ENCODE assay signal across 1 cellular context in the genomic region with DNA sequence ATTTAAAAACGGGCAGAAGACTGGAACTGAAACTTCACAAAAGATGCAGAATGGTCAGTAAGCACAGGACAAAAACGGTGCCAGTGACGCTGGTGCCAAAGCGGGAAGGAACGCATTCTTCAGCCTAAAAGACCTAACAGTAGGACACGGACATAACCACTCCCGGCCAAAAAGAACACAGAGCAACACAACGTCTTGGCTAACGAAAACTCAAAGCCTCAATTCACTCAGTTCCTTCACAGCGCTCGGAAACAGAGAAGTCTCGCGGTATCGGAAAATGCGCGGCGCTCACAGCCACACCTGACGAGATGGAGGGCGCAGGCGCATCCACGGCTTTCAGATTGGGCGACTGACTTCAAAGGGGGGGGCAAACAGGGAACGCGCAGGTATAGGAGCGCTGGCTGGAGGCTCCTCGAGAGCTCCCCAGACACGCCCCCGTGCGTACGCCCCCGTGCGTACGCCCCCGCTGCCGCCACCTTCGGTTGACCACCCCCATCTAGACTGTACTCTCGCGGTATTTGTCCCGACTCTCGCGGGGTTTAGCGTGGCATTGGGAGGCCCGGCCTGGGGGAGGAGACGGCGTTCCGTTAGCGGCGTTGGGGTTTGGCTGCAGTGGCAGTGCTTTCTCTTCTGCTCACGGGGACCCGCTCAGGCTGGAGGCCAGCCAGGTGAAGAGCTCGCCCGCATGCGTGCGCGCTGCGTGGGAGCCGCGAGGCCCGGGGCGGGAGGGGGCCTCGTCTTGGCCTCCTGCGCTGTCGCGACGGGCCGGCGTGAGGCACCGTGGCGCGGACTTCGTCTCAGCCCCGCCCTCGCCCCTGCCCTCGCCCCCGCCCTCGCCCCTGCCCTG.
TF ChIP-seq lines count a peak whose summit lies in the region.

A gene (plus strand): TSS at position 576 of the 847 bp plus-strand sequence. CDS start 321 bp downstream, outside the sequence.

TF ChIP-seq in HEK293, 187 proteins besides CTCF, POLR2A, EP300 and RAD21 (continued from another document and continues in another):
- TF ChIP-seq, protein P1, sequence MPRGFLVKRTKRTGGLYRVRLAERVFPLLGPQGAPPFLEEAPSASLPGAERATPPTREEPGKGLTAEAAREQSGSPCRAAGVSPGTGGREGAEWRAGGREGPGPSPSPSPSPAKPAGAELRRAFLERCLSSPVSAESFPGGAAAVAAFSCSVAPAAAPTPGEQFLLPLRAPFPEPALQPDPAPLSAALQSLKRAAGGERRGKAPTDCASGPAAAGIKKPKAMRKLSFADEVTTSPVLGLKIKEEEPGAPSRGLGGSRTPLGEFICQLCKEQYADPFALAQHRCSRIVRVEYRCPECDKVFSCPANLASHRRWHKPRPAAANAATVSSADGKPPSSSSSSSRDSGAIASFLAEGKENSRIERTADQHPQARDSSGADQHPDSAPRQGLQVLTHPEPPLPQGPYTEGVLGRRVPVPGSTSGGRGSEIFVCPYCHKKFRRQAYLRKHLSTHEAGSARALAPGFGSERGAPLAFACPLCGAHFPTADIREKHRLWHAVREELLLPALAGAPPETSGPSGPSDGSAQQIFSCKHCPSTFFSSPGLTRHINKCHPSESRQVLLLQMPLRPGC (tag by site-specific recombination; IDR thresholded peaks at IDR 0.05) = no peak
- TF ChIP-seq ZNF138 (tag by site-specific recombination; IDR thresholded peaks at IDR 0.05; ENCODE audit: borderline replicate concordance) (no peak), ZNF530 (tag by site-specific recombination; IDR thresholded peaks at IDR 0.05; ENCODE audit: low read depth) (no peak), ZNF341 (tag by site-specific recombination; IDR thresholded peaks at IDR 0.05; ENCODE audit: low read depth) (no peak), SP2 (tag by site-specific recombination; IDR thresholded peaks at IDR 0.05) (peak; percentile 92), ZBTB8A (tag by site-specific recombination; IDR thresholded peaks at IDR 0.05) (no peak), ZNF621 (tag by site-specific recombination; IDR thresholded peaks at IDR 0.05) (no peak), ZNF19 (tag by site-specific recombination; IDR thresholded peaks at IDR 0.05; ENCODE audit: low read depth) (no peak), ZNF610 (tag by site-specific recombination; IDR thresholded peaks at IDR 0.05; ENCODE audit: borderline replicate concordance) (no peak), ZNF10 (tag by site-specific recombination; IDR thresholded peaks at IDR 0.05) (no peak), KLF7 (tag by site-specific recombination; IDR thresholded peaks at IDR 0.05; ENCODE audit: borderline replicate concordance) (peak; percentile 41; the same call in 1 of the 2 replicates), BCL11A (tag by site-specific recombination; IDR thresholded peaks at IDR 0.05; ENCODE audit: low read depth) (no peak), ZNF624 (tag by site-specific recombination; IDR thresholded peaks at IDR 0.05) (no peak), KLF9 (tag by site-specific recombination; IDR thresholded peaks at IDR 0.05; ENCODE audit: low read depth) (peak; percentile 97), ZNF549 (tag by site-specific recombination; IDR thresholded peaks at IDR 0.05) (no peak), ZNF140 (tag by site-specific recombination; IDR thresholded peaks at IDR 0.05) (no peak), ZNF792 (tag by site-specific recombination; IDR thresholded peaks at IDR 0.05) (no peak), ZFHX2 (tag by site-specific recombination; conservative IDR thresholded peaks at IDR 0.05) (peak; percentile 97), SP3 (tag by site-specific recombination; IDR thresholded peaks at IDR 0.05) (peak; percentile 88), ZNF433 (tag by site-specific recombination; IDR thresholded peaks at IDR 0.05; ENCODE audit: low read depth) (no peak), ZBTB17 (tag by site-specific recombination; IDR thresholded peaks at IDR 0.05) (peak; percentile 92), KLF8 (tag by site-specific recombination; IDR thresholded peaks at IDR 0.05) (peak; percentile 69), ZBTB7A (tag by site-specific recombination; IDR thresholded peaks at IDR 0.05; ENCODE audit: low read depth) (0 out of 2 replicates have a peak, but pooled peaks have one; percentile 69), ZNF350 (tag by site-specific recombination; IDR thresholded peaks at IDR 0.05) (no peak), GLIS1 (tag by site-specific recombination; IDR thresholded peaks at IDR 0.05) (peak; percentile 67), ZBTB20 (tag by site-specific recombination; IDR thresholded peaks at IDR 0.05) (peak; percentile 49; the same call in 1 of the 2 replicates), EGR2 (tag by site-specific recombination; IDR thresholded peaks at IDR 0.05; ENCODE audit: low read depth) (peak; percentile 96), ZNF558 (tag by site-specific recombination; IDR thresholded peaks at IDR 0.05) (0 out of 2 replicates have a peak, but pooled peaks have one; percentile 28), ZNF324 (tag by site-specific recombination; IDR thresholded peaks at IDR 0.05) (peak; percentile 66; the same call in 1 of the 2 replicates), ZNF121 (tag by site-specific recombination; IDR thresholded peaks at IDR 0.05) (no peak), ZNF37A (tag by site-specific recombination; IDR thresholded peaks at IDR 0.05) (no peak), ZNF423 (tag by site-specific recombination; IDR thresholded peaks at IDR 0.05) (no peak), ZNF768 (tag by site-specific recombination; IDR thresholded peaks at IDR 0.05) (0 out of 2 replicates have a peak, but pooled peaks have one; percentile 20), ZNF112 (tag by site-specific recombination; IDR thresholded peaks at IDR 0.05) (no peak), ZNF785 (tag by site-specific recombination; IDR thresholded peaks at IDR 0.05) (no peak), ZNF223 (tag by site-specific recombination; IDR thresholded peaks at IDR 0.05) (no peak), ZFP3 (tag by site-specific recombination; IDR thresholded peaks at IDR 0.05; ENCODE audit: low read depth) (no peak)
- TF ChIP-seq, protein P2, sequence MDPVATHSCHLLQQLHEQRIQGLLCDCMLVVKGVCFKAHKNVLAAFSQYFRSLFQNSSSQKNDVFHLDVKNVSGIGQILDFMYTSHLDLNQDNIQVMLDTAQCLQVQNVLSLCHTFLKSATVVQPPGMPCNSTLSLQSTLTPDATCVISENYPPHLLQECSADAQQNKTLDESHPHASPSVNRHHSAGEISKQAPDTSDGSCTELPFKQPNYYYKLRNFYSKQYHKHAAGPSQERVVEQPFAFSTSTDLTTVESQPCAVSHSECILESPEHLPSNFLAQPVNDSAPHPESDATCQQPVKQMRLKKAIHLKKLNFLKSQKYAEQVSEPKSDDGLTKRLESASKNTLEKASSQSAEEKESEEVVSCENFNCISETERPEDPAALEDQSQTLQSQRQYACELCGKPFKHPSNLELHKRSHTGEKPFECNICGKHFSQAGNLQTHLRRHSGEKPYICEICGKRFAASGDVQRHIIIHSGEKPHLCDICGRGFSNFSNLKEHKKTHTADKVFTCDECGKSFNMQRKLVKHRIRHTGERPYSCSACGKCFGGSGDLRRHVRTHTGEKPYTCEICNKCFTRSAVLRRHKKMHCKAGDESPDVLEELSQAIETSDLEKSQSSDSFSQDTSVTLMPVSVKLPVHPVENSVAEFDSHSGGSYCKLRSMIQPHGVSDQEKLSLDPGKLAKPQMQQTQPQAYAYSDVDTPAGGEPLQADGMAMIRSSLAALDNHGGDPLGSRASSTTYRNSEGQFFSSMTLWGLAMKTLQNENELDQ (tag by site-specific recombination; IDR thresholded peaks at IDR 0.05; ENCODE audit: low read depth) = no peak
- TF ChIP-seq, protein P3, sequence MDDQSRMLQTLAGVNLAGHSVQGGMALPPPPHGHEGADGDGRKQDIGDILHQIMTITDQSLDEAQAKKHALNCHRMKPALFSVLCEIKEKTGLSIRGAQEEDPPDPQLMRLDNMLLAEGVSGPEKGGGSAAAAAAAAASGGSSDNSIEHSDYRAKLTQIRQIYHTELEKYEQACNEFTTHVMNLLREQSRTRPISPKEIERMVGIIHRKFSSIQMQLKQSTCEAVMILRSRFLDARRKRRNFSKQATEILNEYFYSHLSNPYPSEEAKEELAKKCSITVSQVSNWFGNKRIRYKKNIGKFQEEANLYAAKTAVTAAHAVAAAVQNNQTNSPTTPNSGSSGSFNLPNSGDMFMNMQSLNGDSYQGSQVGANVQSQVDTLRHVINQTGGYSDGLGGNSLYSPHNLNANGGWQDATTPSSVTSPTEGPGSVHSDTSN (CRISPR knock-in tag; IDR thresholded peaks at IDR 0.05) = peak; percentile 58; the same call in 1 of the 2 replicates
- TF ChIP-seq, protein P4, sequence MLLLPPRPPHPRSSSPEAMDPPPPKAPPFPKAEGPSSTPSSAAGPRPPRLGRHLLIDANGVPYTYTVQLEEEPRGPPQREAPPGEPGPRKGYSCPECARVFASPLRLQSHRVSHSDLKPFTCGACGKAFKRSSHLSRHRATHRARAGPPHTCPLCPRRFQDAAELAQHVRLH (tag by site-specific recombination; IDR thresholded peaks at IDR 0.05) = no peak
- TF ChIP-seq, protein P5, sequence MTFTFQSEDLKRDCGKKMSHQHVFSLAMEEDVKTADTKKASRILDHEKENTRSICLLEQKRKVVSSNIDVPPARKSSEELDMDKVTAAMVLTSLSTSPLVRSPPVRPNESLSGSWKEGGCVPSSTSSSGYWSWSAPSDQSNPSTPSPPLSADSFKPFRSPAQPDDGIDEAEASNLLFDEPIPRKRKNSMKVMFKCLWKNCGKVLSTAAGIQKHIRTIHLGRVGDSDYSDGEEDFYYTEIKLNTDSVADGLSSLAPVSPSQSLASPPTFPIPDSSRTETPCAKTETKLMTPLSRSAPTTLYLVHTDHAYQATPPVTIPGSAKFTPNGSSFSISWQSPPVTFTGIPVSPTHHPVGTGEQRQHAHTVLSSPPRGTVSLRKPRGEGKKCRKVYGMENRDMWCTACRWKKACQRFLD (tag by site-specific recombination; IDR thresholded peaks at IDR 0.05) = no peak
- TF ChIP-seq, protein P6, sequence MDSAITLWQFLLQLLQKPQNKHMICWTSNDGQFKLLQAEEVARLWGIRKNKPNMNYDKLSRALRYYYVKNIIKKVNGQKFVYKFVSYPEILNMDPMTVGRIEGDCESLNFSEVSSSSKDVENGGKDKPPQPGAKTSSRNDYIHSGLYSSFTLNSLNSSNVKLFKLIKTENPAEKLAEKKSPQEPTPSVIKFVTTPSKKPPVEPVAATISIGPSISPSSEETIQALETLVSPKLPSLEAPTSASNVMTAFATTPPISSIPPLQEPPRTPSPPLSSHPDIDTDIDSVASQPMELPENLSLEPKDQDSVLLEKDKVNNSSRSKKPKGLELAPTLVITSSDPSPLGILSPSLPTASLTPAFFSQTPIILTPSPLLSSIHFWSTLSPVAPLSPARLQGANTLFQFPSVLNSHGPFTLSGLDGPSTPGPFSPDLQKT (IDR thresholded peaks at IDR 0.05; ENCODE audit: borderline replicate concordance, low read depth, low read length) = no peak
- TF ChIP-seq, protein P7, sequence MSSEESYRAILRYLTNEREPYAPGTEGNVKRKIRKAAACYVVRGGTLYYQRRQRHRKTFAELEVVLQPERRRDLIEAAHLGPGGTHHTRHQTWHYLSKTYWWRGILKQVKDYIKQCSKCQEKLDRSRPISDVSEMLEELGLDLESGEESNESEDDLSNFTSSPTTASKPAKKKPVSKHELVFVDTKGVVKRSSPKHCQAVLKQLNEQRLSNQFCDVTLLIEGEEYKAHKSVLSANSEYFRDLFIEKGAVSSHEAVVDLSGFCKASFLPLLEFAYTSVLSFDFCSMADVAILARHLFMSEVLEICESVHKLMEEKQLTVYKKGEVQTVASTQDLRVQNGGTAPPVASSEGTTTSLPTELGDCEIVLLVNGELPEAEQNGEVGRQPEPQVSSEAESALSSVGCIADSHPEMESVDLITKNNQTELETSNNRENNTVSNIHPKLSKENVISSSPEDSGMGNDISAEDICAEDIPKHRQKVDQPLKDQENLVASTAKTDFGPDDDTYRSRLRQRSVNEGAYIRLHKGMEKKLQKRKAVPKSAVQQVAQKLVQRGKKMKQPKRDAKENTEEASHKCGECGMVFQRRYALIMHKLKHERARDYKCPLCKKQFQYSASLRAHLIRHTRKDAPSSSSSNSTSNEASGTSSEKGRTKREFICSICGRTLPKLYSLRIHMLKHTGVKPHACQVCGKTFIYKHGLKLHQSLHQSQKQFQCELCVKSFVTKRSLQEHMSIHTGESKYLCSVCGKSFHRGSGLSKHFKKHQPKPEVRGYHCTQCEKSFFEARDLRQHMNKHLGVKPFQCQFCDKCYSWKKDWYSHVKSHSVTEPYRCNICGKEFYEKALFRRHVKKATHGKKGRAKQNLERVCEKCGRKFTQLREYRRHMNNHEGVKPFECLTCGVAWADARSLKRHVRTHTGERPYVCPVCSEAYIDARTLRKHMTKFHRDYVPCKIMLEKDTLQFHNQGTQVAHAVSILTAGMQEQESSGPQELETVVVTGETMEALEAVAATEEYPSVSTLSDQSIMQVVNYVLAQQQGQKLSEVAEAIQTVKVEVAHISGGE (tag by site-specific recombination; conservative IDR thresholded peaks at IDR 0.05; ENCODE audit: low read depth) = no peak
- TF ChIP-seq, protein P8, sequence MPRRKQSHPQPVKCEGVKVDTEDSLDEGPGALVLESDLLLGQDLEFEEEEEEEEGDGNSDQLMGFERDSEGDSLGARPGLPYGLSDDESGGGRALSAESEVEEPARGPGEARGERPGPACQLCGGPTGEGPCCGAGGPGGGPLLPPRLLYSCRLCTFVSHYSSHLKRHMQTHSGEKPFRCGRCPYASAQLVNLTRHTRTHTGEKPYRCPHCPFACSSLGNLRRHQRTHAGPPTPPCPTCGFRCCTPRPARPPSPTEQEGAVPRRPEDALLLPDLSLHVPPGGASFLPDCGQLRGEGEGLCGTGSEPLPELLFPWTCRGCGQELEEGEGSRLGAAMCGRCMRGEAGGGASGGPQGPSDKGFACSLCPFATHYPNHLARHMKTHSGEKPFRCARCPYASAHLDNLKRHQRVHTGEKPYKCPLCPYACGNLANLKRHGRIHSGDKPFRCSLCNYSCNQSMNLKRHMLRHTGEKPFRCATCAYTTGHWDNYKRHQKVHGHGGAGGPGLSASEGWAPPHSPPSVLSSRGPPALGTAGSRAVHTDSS (tag by site-specific recombination; IDR thresholded peaks at IDR 0.05) = no peak
- TF ChIP-seq, protein P9, sequence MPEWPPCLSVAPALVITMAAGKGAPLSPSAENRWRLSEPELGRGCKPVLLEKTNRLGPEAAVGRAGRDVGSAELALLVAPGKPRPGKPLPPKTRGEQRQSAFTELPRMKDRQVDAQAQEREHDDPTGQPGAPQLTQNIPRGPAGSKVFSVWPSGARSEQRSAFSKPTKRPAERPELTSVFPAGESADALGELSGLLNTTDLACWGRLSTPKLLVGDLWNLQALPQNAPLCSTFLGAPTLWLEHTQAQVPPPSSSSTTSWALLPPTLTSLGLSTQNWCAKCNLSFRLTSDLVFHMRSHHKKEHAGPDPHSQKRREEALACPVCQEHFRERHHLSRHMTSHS (tag by site-specific recombination; IDR thresholded peaks at IDR 0.05) = no peak
